8 cellular contexts compared by ENCODE assay signal in genomic region chr2:68828887-68829708, GRCh38. TPM values are rescaled to one million over a fixed set of nuclear protein-coding genes. Genes with fewer than 3 reads are reported as not detected.
DNase-seq lines count a peak whose midpoint lies in the region; TF ChIP-seq lines count a peak whose summit lies in the region.

No MANE protein-coding gene starts in this region.

- no peak overlapping the region for H2BK120ac ChIP-seq in neuronal stem cell (ENCODE audit: low read depth, low read length)

- no peak overlapping the region for H3K14ac ChIP-seq in neuronal stem cell (ENCODE audit: low read length)

- peak overlapping the region; percentile 51 for H3K18ac ChIP-seq in neuronal stem cell (ENCODE audit: low read length)

- no peak overlapping the region for H3K4me2 ChIP-seq in neuronal stem cell (ENCODE audit: insufficient read depth, low read length, poor library complexity, severe bottlenecking)

- no peak overlapping the region for H3K23ac ChIP-seq in neuronal stem cell (ENCODE audit: low read depth, low read length, poor library complexity)

- H3K27ac ChIP-seq in neuronal stem cell (replicated peaks; ENCODE audit: low read length) (no peak overlapping the region), substantia nigra (ENCODE audit: low read depth, low read length, poor library complexity, severe bottlenecking) (peak overlapping the region; percentile 89)

- H3K4ac ChIP-seq in neuronal stem cell (ENCODE audit: low read length), result no peak overlapping the region

- WGBS in neuronal stem cell (ENCODE audit: extremely low coverage in 2 of 2, insufficient read length in 2 of 2, insufficient replicate concordance in 1 of 2), 2 donors, result no CpG with 5 or more reads among the region's 10 CpGs

- no peak overlapping the region for H2BK12ac ChIP-seq in neuronal stem cell (ENCODE audit: low read length)

- POLR2A ChIA-PET in GM10248 (lab: Yijun Ruan, JAX), result no interaction called here

- H2AFZ ChIP-seq in neuronal stem cell (ENCODE audit: low read length), result peak overlapping the region; percentile 31

- no peak overlapping the region for H2AK5ac ChIP-seq in neuronal stem cell (ENCODE audit: low read depth, low read length)

- no peaks in the 10 kb centered on the region for H3K36me3 ChIP-seq in neuronal stem cell (replicated peaks in 1 of 2; ENCODE audit: control insufficient read depth in 2 of 2, insufficient read depth in 2 of 2, low read length in 2 of 2)

- no peak overlapping the region for H4K8ac ChIP-seq in neuronal stem cell (ENCODE audit: low read depth, low read length)

- H3K4me1 ChIP-seq in neuronal stem cell (ENCODE audit: control insufficient read depth in 2 of 2, insufficient read depth in 1 of 2, low read depth in 1 of 2, low read length in 2 of 2), result no peaks in the 10 kb centered on the region

- H3K27me3 ChIP-seq in neuronal stem cell (ENCODE audit: control insufficient read depth in 3 of 3, insufficient read depth in 3 of 3, low read depth in 1 of 3, low read length in 3 of 3), result no peaks in the 10 kb centered on the region

- CTCF ChIA-PET in GM10248 (lab: Yijun Ruan, JAX), result interaction anchor here (0.9 to 3.7 kb wide), 4 partner anchors 10 to 77 kb away, joined by 3 to 15 read pairs (median 8); no protein-coding TSS in a partner anchor

- no peak overlapping the region for H4K91ac ChIP-seq in neuronal stem cell (ENCODE audit: low read depth, low read length, poor library complexity)

- no peak overlapping the region for H2BK15ac ChIP-seq in neuronal stem cell (ENCODE audit: low read length)

- no peak overlapping the region for H3K9ac ChIP-seq in neuronal stem cell (ENCODE audit: low read depth, low read length, poor library complexity)

- no peaks in the 10 kb centered on the region for H3K79me1 ChIP-seq in neuronal stem cell (ENCODE audit: low read depth, low read length)

- no peak overlapping the region for H3K4me3 ChIP-seq in fibroblast of villous mesenchyme (ENCODE audit: low read depth, low read length)
- no peak overlapping the region for H3K4me3 ChIP-seq in neuronal stem cell (ENCODE audit: low read length in 2 of 2)

- peak; percentile 62 for DNase-seq in activated gamma-delta T cell treated with Interleukin-2 at 50 U/mL for 16 hours
- no peak for DNase-seq in activated gamma-delta T cell (lab: John Stamatoyannopoulos, UW)
- DNase-seq in RPMI8226, result peak; percentile 96
- peak; percentile 87 for DNase-seq in activated effector memory CD4-positive, alpha-beta T cell treated with anti-CD3 and anti-CD28 coated beads, Interleukin-2, amount 50 U/mL, for 16 hours
- peak; percentile 98 for DNase-seq in fibroblast of villous mesenchyme (ENCODE audit: low read depth)
- DNase-seq in neuronal stem cell (ENCODE audit: low spot score), result no peak
- peak; percentile 39 to 95 (median 83) for DNase-seq in substantia nigra (lab: John Stamatoyannopoulos, UW)
- no peak for DNase-seq in GM10248 (ENCODE audit: extremely low spot score)

- H3K9me3 ChIP-seq in neuronal stem cell (replicated peaks in 1 of 2; ENCODE audit: control insufficient read depth in 2 of 2, insufficient read depth in 1 of 2, low read depth in 1 of 2, low read length in 2 of 2), result no peaks in the 10 kb centered on the region

- no peak overlapping the region for H2BK5ac ChIP-seq in neuronal stem cell (ENCODE audit: low read length)

- TF ChIP-seq CTCF in fibroblast of villous mesenchyme (IDR thresholded peaks at IDR 0.05; ENCODE audit: insufficient read depth, low read depth, low read length) (no peak), GM10248 (IDR thresholded peaks at IDR 0.05; ENCODE audit: control extremely low read depth, extremely low read depth, low read depth, missing control alignments) (no peak)

RNA-seq across cellular contexts. Expression of gene BMP10, which starts 42.1 kb away (rescaled TPM):
- total RNA-seq in fibroblast of villous mesenchyme, result not detected in 2 replicates
- not detected for polyA plus RNA-seq in neuronal stem cell (2013, experiment 1 of 2)
- polyA plus RNA-seq in neuronal stem cell (2013, experiment 2 of 2), result not detected

Comparison
In these comparisons a context has a peak if more than half of its experiments do, and no peak if none do; other contexts are left out.
1. DNase-seq: peak in activated gamma-delta T cell treated with Interleukin-2 at 50 U/mL for 16 hours (single experiment), RPMI8226 (single experiment), activated effector memory CD4-positive, alpha-beta T cell treated with anti-CD3 and anti-CD28 coated beads, Interleukin-2, amount 50 U/mL, for 16 hours (single experiment), fibroblast of villous mesenchyme (single experiment) and substantia nigra (49 of 49); none in activated gamma-delta T cell (single experiment), neuronal stem cell (single experiment) and GM10248 (single experiment).